Comparison of ENCODE assay signal across 21 cellular contexts in genomic region chr13:32731074-32731473, GRCh38.
DNase-seq lines count a peak whose midpoint lies in the region; ATAC-seq, FAIRE-seq and TF ChIP-seq lines count a peak whose summit lies in the region.
"Had no signal": no experiment of that assay in that cellular context is flagged by ENCODE, and none has a peak within 500 bp of the region (broad histone marks: within the 10 kb centered on the region; RNA-seq: fewer than 3 reads in every experiment).

No MANE protein-coding gene starts in this region.

- no peak for TF ChIP-seq CTCF in OCI-LY7 (conservative IDR thresholded peaks at IDR 0.05; ENCODE audit: low read length)

- no peak overlapping the region for H3K27ac Mint-ChIP-seq in stimulated activated naive CD8-positive, alpha-beta T cell treated with anti-CD3 and anti-CD28 coated beads, Interleukin-15, amount 100 ng/mL, for 72 hours
- H3K27ac Mint-ChIP-seq in central memory CD8-positive, alpha-beta T cell (ENCODE audit: low read depth) = peak overlapping the region; percentile 30
- peak overlapping the region in 6 of 10 donors; percentile 7 to 79 (median 24) for H3K27ac Mint-ChIP-seq in naive thymus-derived CD8-positive, alpha-beta T cell

- intact Hi-C loops in OCI-LY7 (cut with micrococcal nuclease; ENCODE audit: unreplicated experiment) = no loop called here

- no peak for FAIRE-seq in GM12891 (lab: Jason Lieb, UNC)
- FAIRE-seq: K562, RCC 7860 had no signal

- H3K9me3 ChIP-seq in OCI-LY7 (ENCODE audit: low read length) = peaks cover 5% of the 10 kb centered on the region
- H3K9me3 ChIP-seq: adrenal gland, esophagus muscularis mucosa had no signal

- H3K4me3 Mint-ChIP-seq in stimulated activated naive CD8-positive, alpha-beta T cell treated with anti-CD3 and anti-CD28 coated beads, Interleukin-15, amount 100 ng/mL, for 72 hours = no peak overlapping the region
- no peak overlapping the region for H3K4me3 Mint-ChIP-seq in central memory CD8-positive, alpha-beta T cell
- H3K4me3 Mint-ChIP-seq in naive thymus-derived CD8-positive, alpha-beta T cell = no peak overlapping the region

- no TSS peak for BruUV-seq in OCI-LY7 (replicated peaks; lab: Mats Ljungman, UMichigan)

- no peak overlapping the region for H2AFZ ChIP-seq in OCI-LY7 (ENCODE audit: low read length)

- H3K4me3 ChIP-seq in OCI-LY7 (ENCODE audit: low read depth, low read length, poor library complexity, severe bottlenecking) = no peak overlapping the region
- H3K4me3 ChIP-seq: adrenal gland, cardiac muscle cell, dorsolateral prefrontal cortex, esophagus muscularis mucosa, K562, tibial nerve had no signal

- H3K9me3 Mint-ChIP-seq in stimulated activated naive CD8-positive, alpha-beta T cell treated with anti-CD3 and anti-CD28 coated beads, Interleukin-15, amount 100 ng/mL, for 72 hours = peaks cover 12 to 14% of the 10 kb centered on the region in 2 donors
- H3K9me3 Mint-ChIP-seq in central memory CD8-positive, alpha-beta T cell = no peaks in the 10 kb centered on the region
- peaks cover 0 to 5% (median 0%) of the 10 kb centered on the region in 9 donors for H3K9me3 Mint-ChIP-seq in naive thymus-derived CD8-positive, alpha-beta T cell

- peaks cover 19% of the 10 kb centered on the region; the same call in 1 of the 2 replicates for H3K79me2 ChIP-seq in OCI-LY7 (ENCODE audit: insufficient read depth, low read depth, low read length)

- POLR2A ChIA-PET in naive thymus-derived CD8-positive, alpha-beta T cell (lab: Charles Lee) = no interaction called here
- POLR2A ChIA-PET in OCI-LY7 (lab: Charles Lee) = no interaction called here

- no peaks in the 10 kb centered on the region for H3K9me2 ChIP-seq in OCI-LY7 (ENCODE audit: insufficient read depth, low read length)

- H3K36me3 Mint-ChIP-seq in central memory CD8-positive, alpha-beta T cell (ENCODE audit: insufficient read depth) = peaks cover 3% of the 10 kb centered on the region
- peaks cover 0 to 33% (median 22%) of the 10 kb centered on the region in 3 donors for H3K36me3 Mint-ChIP-seq in naive thymus-derived CD8-positive, alpha-beta T cell

- H3K4me1 Mint-ChIP-seq in stimulated activated naive CD8-positive, alpha-beta T cell treated with anti-CD3 and anti-CD28 coated beads, Interleukin-15, amount 100 ng/mL, for 72 hours = peaks cover 52% of the 10 kb centered on the region
- peaks cover 42% of the 10 kb centered on the region for H3K4me1 Mint-ChIP-seq in central memory CD8-positive, alpha-beta T cell
- peaks cover 14 to 55% (median 45%) of the 10 kb centered on the region in 4 donors for H3K4me1 Mint-ChIP-seq in naive thymus-derived CD8-positive, alpha-beta T cell

- H3K27ac ChIP-seq in OCI-LY7 (ENCODE audit: low read depth, low read length, poor library complexity, severe bottlenecking) = no peak overlapping the region
- H3K27ac ChIP-seq: cardiac muscle cell, esophagus muscularis mucosa had no signal

- no peak overlapping the region for H3K4me2 ChIP-seq in OCI-LY7 (ENCODE audit: low read length)

- no peaks in the 10 kb centered on the region for H3K27me3 Mint-ChIP-seq in stimulated activated naive CD8-positive, alpha-beta T cell treated with anti-CD3 and anti-CD28 coated beads, Interleukin-15, amount 100 ng/mL, for 72 hours
- no peaks in the 10 kb centered on the region for H3K27me3 Mint-ChIP-seq in central memory CD8-positive, alpha-beta T cell
- H3K27me3 Mint-ChIP-seq in naive thymus-derived CD8-positive, alpha-beta T cell = no peaks in the 10 kb centered on the region

- peak; percentile 17 for ATAC-seq in stimulated activated naive CD8-positive, alpha-beta T cell treated with anti-CD3 and anti-CD28 coated beads, Interleukin-15, Interleukin-2, amounts not matched to agents 100 U/mL and 50 U/mL, for 24 hours
- ATAC-seq in stimulated activated naive CD8-positive, alpha-beta T cell treated with anti-CD3 and anti-CD28 coated beads, Interleukin-15, amount 100 ng/mL, for 72 hours = no peak
- no peak for ATAC-seq in central memory CD8-positive, alpha-beta T cell (replicated peaks; ENCODE audit: extremely low read depth, poor library complexity, severe bottlenecking)
- ATAC-seq in naive thymus-derived CD8-positive, alpha-beta T cell = no peak
- no peak for ATAC-seq in GM19324 (IDR thresholded peaks at IDR 0.05; ENCODE audit: low FRiP score, unreplicated experiment)
- ATAC-seq: K562 had no signal

- CTCF ChIA-PET in OCI-LY7 (lab: Charles Lee; ENCODE audit: unreplicated experiment) = no interaction called here

- H3K36me3 ChIP-seq in OCI-LY7 (ENCODE audit: insufficient read depth, low read length) = peaks cover 37% of the 10 kb centered on the region
- H3K36me3 ChIP-seq: adrenal gland, cardiac muscle cell, esophagus muscularis mucosa, tibial nerve had no signal

- DNase-seq in stimulated activated naive CD8-positive, alpha-beta T cell treated with anti-CD3 and anti-CD28 coated beads, Interleukin-15, Interleukin-2, amounts not matched to agents 100 U/mL and 50 U/mL, for 24 hours = no peak
- no peak for DNase-seq in stimulated activated naive CD8-positive, alpha-beta T cell treated with anti-CD3 and anti-CD28 coated beads, Interleukin-15, amount 100 ng/mL, for 72 hours
- no peak for DNase-seq in central memory CD8-positive, alpha-beta T cell (ENCODE audit: low spot score in 2 of 2)
- DNase-seq in naive thymus-derived CD8-positive, alpha-beta T cell = no peak
- DNase-seq in OCI-LY7 (ENCODE audit: low spot score) = no peak
- DNase-seq in GM12891 (ENCODE audit: insufficient read length, low spot score) = no peak
- DNase-seq in NCI-H1105 treated with DMSO at 0.1 percent for 48 hours (lab: John Stamatoyannopoulos, UW) = no peak
- DNase-seq: activated CD4-positive, alpha-beta T cell treated with anti-CD3 and anti-CD28 coated beads for 1 hour; activated CD8-positive, alpha-beta memory T cell treated with anti-CD3 and anti-CD28 coated beads for 24 hours; dorsolateral prefrontal cortex; midbrain; NCI-H2029; NCI-H446; retina had no signal

- H3K4me1 ChIP-seq in OCI-LY7 (ENCODE audit: insufficient read depth, low read length, poor library complexity, severe bottlenecking) = no peaks in the 10 kb centered on the region

- TF ChIP-seq POLR2A in GM12891 (IDR thresholded peaks at IDR 0.05; ENCODE audit: low read depth, low read length) = no peak

- H4K20me1 ChIP-seq in OCI-LY7 (ENCODE audit: insufficient read depth, low read length) = no peaks in the 10 kb centered on the region

TF ChIP-seq in GM12891, 5 proteins besides CTCF, POLR2A, EP300 and RAD21:
- TF ChIP-seq TAF1 (IDR thresholded peaks at IDR 0.05; ENCODE audit: low read depth, low read length) = no peak
- TF ChIP-seq PAX5 (IDR thresholded peaks at IDR 0.05; ENCODE audit: insufficient read depth, low read length, severe bottlenecking) = no peak
- no peak for TF ChIP-seq POLR2AphosphoS5 (IDR thresholded peaks at IDR 0.05; ENCODE audit: low read depth, low read length)
- TF ChIP-seq SPI1 (IDR thresholded peaks at IDR 0.05; ENCODE audit: low read depth, low read length) = no peak
- no peak for TF ChIP-seq POU2F2 (IDR thresholded peaks at IDR 0.05; ENCODE audit: low read depth, low read length)
TF ChIP-seq in GM12891: peak in this region for 0.

Comparison
In these comparisons a context has a peak if more than half of its experiments do, and no peak if none do; other contexts are left out.
1. H3K27ac Mint-ChIP-seq: peak in central memory CD8-positive, alpha-beta T cell (single experiment) and naive thymus-derived CD8-positive, alpha-beta T cell (6 of 10); none in stimulated activated naive CD8-positive, alpha-beta T cell treated with anti-CD3 and anti-CD28 coated beads, Interleukin-15, amount 100 ng/mL, for 72 hours (0 of 2).